19 cellular contexts compared by ENCODE assay signal in the genomic region with DNA sequence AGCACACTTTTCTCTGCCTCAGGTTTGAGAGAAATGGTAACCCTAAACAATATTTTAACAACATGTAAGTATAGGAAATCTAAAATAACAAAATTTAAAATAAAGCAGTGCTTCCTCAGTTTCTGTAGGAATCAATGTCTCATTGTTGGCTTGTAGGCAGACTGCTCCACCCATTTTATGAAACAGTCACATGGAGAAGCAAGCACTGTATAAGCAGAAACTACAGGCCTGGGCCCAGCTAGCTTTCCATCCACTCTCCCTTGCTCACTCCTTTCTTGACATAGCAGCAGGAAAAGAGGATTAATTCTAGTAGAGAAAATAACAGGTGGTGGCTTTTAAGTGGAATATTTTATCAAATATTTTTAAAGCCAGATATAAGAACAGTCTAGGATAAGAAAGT.
DNase-seq lines count a peak whose midpoint lies in the region; ATAC-seq and TF ChIP-seq lines count a peak whose summit lies in the region.
"Had no signal": no experiment of that assay in that cellular context is flagged by ENCODE, and none has a peak within 500 bp of the region (broad histone marks: within the 10 kb centered on the region; RNA-seq: fewer than 3 reads in every experiment).

No MANE protein-coding gene starts in this region.

- H3K4me1 ChIP-seq in right lobe of liver (peaks cover 0 to 43% (median 10%) of the 10 kb centered on the region in 4 donors), rectal smooth muscle tissue (ENCODE audit: control insufficient read depth, insufficient read depth, low read length) (peaks cover 15% of the 10 kb centered on the region)

- TF ChIP-seq CTCF in WERI-Rb-1 (IDR thresholded peaks at IDR 0.05; ENCODE audit: low read depth, low read length) (no peak), right lobe of liver (IDR thresholded peaks at IDR 0.05) (no peak)

- H3K27me3 ChIP-seq in WERI-Rb-1 (ENCODE audit: insufficient read depth, low read depth, severe bottlenecking) (no peaks in the 10 kb centered on the region), right lobe of liver (no peaks in the 10 kb centered on the region), rectal smooth muscle tissue (ENCODE audit: control insufficient read depth, insufficient read depth, low read length) (no peaks in the 10 kb centered on the region)
- H3K27me3 ChIP-seq: brain microvascular endothelial cell, gastroesophageal sphincter had no signal

- H3K9ac ChIP-seq in rectal smooth muscle tissue (ENCODE audit: low read length), result no peak overlapping the region

- no peak for ATAC-seq in right lobe of liver
- no peak for ATAC-seq in HG03378 (IDR thresholded peaks at IDR 0.05; ENCODE audit: unreplicated experiment)
- ATAC-seq: gastroesophageal sphincter, Right ventricle myocardium inferior had no signal

- peak; percentile 41 for DNase-seq in Ammon's horn (ENCODE audit: low spot score)
- DNase-seq in WERI-Rb-1, result peak; percentile 15
- DNase-seq in right lobe of liver, result no peak
- no peak for DNase-seq in NCI-H2107 treated with DMSO at 0.1 percent for 48 hours (lab: John Stamatoyannopoulos, UW; ENCODE audit: unreplicated experiment)
- DNase-seq in activated gamma-delta T cell treated with Interleukin-2 at 50 U/mL for 16 hours, result no peak
- no peak for DNase-seq in HCEC 1CT
- DNase-seq: ACHN; activated CD4-positive, alpha-beta T cell treated with anti-CD3 and anti-CD28 coated beads, Interleukin-2, amount 10 ng/mL, durations not matched to agents 24 days and 14 days; brain microvascular endothelial cell; CD4-positive, alpha-beta T cell; cortex of kidney; HFFc6; NCI-H187 treated with DMSO at 0.1 percent for 48 hours; stimulated activated CD4-positive, alpha-beta T cell treated with anti-CD3 and anti-CD28 coated beads, Interleukin-1b, Interleukin-23, amount 100 ng/mL, for 48 hours; stimulated activated naive CD4-positive, alpha-beta T cell had no signal

- intact Hi-C loops in right lobe of liver (cut with DNase I), result no loop called here

- H3K4me3 ChIP-seq in WERI-Rb-1 (ENCODE audit: low read depth, low read length), result no peak overlapping the region
- H3K4me3 ChIP-seq in right lobe of liver, result no peak overlapping the region
- no peak overlapping the region for H3K4me3 ChIP-seq in rectal smooth muscle tissue (ENCODE audit: low read length)
- H3K4me3 ChIP-seq: gastroesophageal sphincter had no signal

- H3K9me3 ChIP-seq in WERI-Rb-1 (ENCODE audit: severe bottlenecking), result no peaks in the 10 kb centered on the region
- no peaks in the 10 kb centered on the region for H3K9me3 ChIP-seq in right lobe of liver
- H3K9me3 ChIP-seq: gastroesophageal sphincter had no signal

- H3K36me3 ChIP-seq in WERI-Rb-1 (0 out of 2 replicates have a peak, but pooled peaks cover 4% of the 10 kb centered on the region), right lobe of liver (no peaks in the 10 kb centered on the region), rectal smooth muscle tissue (ENCODE audit: control insufficient read depth, insufficient read depth, low read length) (no peaks in the 10 kb centered on the region)
- H3K36me3 ChIP-seq: brain microvascular endothelial cell had no signal

- H3K27ac ChIP-seq in WERI-Rb-1 (no peak overlapping the region), right lobe of liver (peak overlapping the region in 2 of 3 donors; percentile 83 to 90), rectal smooth muscle tissue (ENCODE audit: low read depth, low read length) (peak overlapping the region; percentile 85)
- H3K27ac ChIP-seq: brain microvascular endothelial cell had no signal

- no peak for TF ChIP-seq POLR2A in right lobe of liver (IDR thresholded peaks at IDR 0.05)

Comparison
In these comparisons a context has a peak if more than half of its experiments do, and no peak if none do; other contexts are left out.
1. DNase-seq: peak in Ammon's horn (single experiment) and WERI-Rb-1 (single experiment); none in right lobe of liver (0 of 3), NCI-H2107 treated with DMSO at 0.1 percent for 48 hours (single experiment), activated gamma-delta T cell treated with Interleukin-2 at 50 U/mL for 16 hours (single experiment) and HCEC 1CT (single experiment).